ENCODE assay signal across 9 cellular contexts in the genomic region with DNA sequence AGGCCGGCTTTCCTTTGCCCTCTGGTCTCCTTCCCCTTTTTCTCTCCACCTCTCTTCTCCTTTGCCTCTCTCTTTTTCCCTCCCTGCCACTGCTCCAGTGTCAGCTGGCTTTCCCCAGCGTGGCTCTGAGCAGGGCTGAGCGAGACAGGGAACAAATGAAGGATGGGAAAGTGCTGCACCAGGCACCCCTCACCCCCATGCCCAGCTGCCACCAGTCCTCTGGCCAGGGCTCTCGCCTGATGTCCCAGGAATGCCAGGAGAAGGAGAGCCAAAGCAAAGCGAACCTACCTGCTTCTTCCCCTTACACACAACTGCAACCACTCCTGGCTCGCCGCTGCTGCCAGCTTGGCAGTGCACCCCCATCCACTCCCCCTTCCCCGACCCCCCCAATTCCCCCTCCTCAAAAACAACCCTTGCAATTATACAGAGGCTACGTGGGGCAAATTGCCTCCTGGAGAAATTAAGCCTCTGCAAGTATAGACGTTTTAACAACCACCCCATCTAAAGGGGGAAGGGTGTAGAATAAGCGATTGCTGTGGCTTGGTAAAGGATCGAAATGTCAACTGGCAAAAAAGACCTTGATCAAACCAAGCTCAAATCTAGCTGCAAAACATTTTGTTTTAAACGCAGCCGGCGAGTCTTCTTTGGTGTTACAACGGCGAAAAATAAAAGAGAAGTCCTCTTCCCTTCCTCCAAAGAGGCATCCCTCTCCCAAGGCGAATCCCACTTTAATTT. TPM values are rescaled to one million over a fixed set of nuclear protein-coding genes. Genes with fewer than 3 reads are reported as not detected.
DNase-seq lines count a peak whose midpoint lies in the region; ATAC-seq and TF ChIP-seq lines count a peak whose summit lies in the region.
"Had no signal": no experiment of that assay in that cellular context is flagged by ENCODE, and none has a peak within 500 bp of the region (broad histone marks: within the 10 kb centered on the region; RNA-seq: fewer than 3 reads in every experiment).

No MANE protein-coding gene starts in this region.

- ATAC-seq in naive thymus-derived CD8-positive, alpha-beta T cell, result no peak
- no peak for ATAC-seq in GM21381 (IDR thresholded peaks at IDR 0.05; ENCODE audit: unreplicated experiment)

- peaks cover 0 to 61% (median 12%) of the 10 kb centered on the region in 3 donors for H3K36me3 Mint-ChIP-seq in CD8-positive, alpha-beta memory T cell
- H3K36me3 Mint-ChIP-seq in brain (no peaks in the 10 kb centered on the region), chondrocyte (ENCODE audit: low read depth) (no peaks in the 10 kb centered on the region)
- H3K36me3 Mint-ChIP-seq in naive thymus-derived CD8-positive, alpha-beta T cell, result peaks cover 26 to 58% (median 47%) of the 10 kb centered on the region in 3 donors

- H3K4me3 Mint-ChIP-seq in CD8-positive, alpha-beta memory T cell, result peak overlapping the region; percentile 77 to 100 (median 99)
- H3K4me3 Mint-ChIP-seq in brain, result peak overlapping the region; percentile 85 to 96 (median 95)
- peak overlapping the region; percentile 88 to 100 (median 98) for H3K4me3 Mint-ChIP-seq in naive thymus-derived CD8-positive, alpha-beta T cell
- H3K4me3 Mint-ChIP-seq in chondrocyte (ENCODE audit: unreplicated experiment), result no peak overlapping the region

- H3K4me1 Mint-ChIP-seq in CD8-positive, alpha-beta memory T cell, result peaks cover 47 to 58% (median 55%) of the 10 kb centered on the region in 3 donors
- H3K4me1 Mint-ChIP-seq in brain (peaks cover 68% of the 10 kb centered on the region), chondrocyte (ENCODE audit: low read depth) (peaks cover 35% of the 10 kb centered on the region)
- H3K4me1 Mint-ChIP-seq in naive thymus-derived CD8-positive, alpha-beta T cell, result peaks cover 29 to 60% (median 39%) of the 10 kb centered on the region in 4 donors

- H3K27ac ChIP-seq in CD8-positive, alpha-beta memory T cell (ENCODE audit: low read depth, low read length), result peak overlapping the region; percentile 76

- no peaks in the 10 kb centered on the region for H3K27me3 ChIP-seq in CD8-positive, alpha-beta memory T cell (ENCODE audit: insufficient read depth, low read length, poor library complexity, severe bottlenecking)

- H3K4me1 ChIP-seq in CD8-positive, alpha-beta memory T cell (ENCODE audit: insufficient read depth, low read length), result peaks cover 31% of the 10 kb centered on the region

- peaks cover 5% of the 10 kb centered on the region for H3K36me3 ChIP-seq in CD8-positive, alpha-beta memory T cell (ENCODE audit: insufficient read depth, low read length)

- TF ChIP-seq CTCF in brain (conservative IDR thresholded peaks at IDR 0.05) (no peak), chondrocyte (IDR thresholded peaks at IDR 0.05) (no peak)

- peak overlapping the region; percentile 88 to 100 (median 100) for H3K27ac Mint-ChIP-seq in CD8-positive, alpha-beta memory T cell
- H3K27ac Mint-ChIP-seq in brain, result peak overlapping the region; percentile 10 to 97 (median 90)
- H3K27ac Mint-ChIP-seq in naive thymus-derived CD8-positive, alpha-beta T cell, result peak overlapping the region; percentile 99 to 100 (median 100)
- no peak overlapping the region for H3K27ac Mint-ChIP-seq in chondrocyte (ENCODE audit: unreplicated experiment)

- POLR2A ChIA-PET in CD8-positive, alpha-beta memory T cell (lab: Charles Lee), result interaction anchor here (0.6 to 7.6 kb wide), 17 partner anchors 8 to 1688 kb away, joined by 3 to 63 read pairs (median 5); no protein-coding TSS in a partner anchor
- POLR2A ChIA-PET in naive thymus-derived CD8-positive, alpha-beta T cell (lab: Charles Lee), result interaction anchor here (0.5 to 17.4 kb wide), 37 partner anchors 9 to 1666 kb away, joined by 3 to 1316 read pairs (median 7); no protein-coding TSS in a partner anchor

- peak in 3 of 5 donors; percentile 5 to 51 (median 43) for DNase-seq in CD8-positive, alpha-beta memory T cell
- DNase-seq in NCI-H1092 treated with DMSO at 0.1 percent for 48 hours (lab: John Stamatoyannopoulos, UW) (peak; percentile 63), AG08395 (ENCODE audit: low spot score) (no peak), CD1c-positive myeloid dendritic cell (ENCODE audit: extremely low spot score) (no peak), chondrocyte (ENCODE audit: low spot score) (no peak)
- peak in 4 of 10 donors; percentile 12 to 46 (median 36) for DNase-seq in naive thymus-derived CD8-positive, alpha-beta T cell
- DNase-seq: GF-D8 had no signal

- H3K4me3 ChIP-seq in CD8-positive, alpha-beta memory T cell (ENCODE audit: low read length), result peak overlapping the region; percentile 86

- H3K27me3 Mint-ChIP-seq in CD8-positive, alpha-beta memory T cell, result peaks cover 0 to 9% of the 10 kb centered on the region in 2 donors
- peaks cover 54% of the 10 kb centered on the region for H3K27me3 Mint-ChIP-seq in brain
- peaks cover 0 to 9% (median 0%) of the 10 kb centered on the region in 5 donors for H3K27me3 Mint-ChIP-seq in naive thymus-derived CD8-positive, alpha-beta T cell
- peaks cover 62% of the 10 kb centered on the region for H3K27me3 Mint-ChIP-seq in chondrocyte (ENCODE audit: low read depth)

- H3K9me3 ChIP-seq in CD8-positive, alpha-beta memory T cell (ENCODE audit: low read length), result no peaks in the 10 kb centered on the region

- CTCF ChIA-PET in CD8-positive, alpha-beta memory T cell (lab: Charles Lee), result interaction anchor here (0.9 to 16.8 kb wide), 10 partner anchors 9 to 1291 kb away, joined by 3 to 532 read pairs (median 12); no protein-coding TSS in a partner anchor

- H3K9me3 Mint-ChIP-seq in CD8-positive, alpha-beta memory T cell, result peaks cover 0 to 8% (median 3%) of the 10 kb centered on the region in 5 donors
- no peaks in the 10 kb centered on the region for H3K9me3 Mint-ChIP-seq in brain
- H3K9me3 Mint-ChIP-seq in naive thymus-derived CD8-positive, alpha-beta T cell, result peaks cover 0 to 7% (median 0%) of the 10 kb centered on the region in 9 donors
- no peaks in the 10 kb centered on the region for H3K9me3 Mint-ChIP-seq in chondrocyte (ENCODE audit: low read depth)

RNA-seq across cellular contexts. Expression of a gene that starts 3.1 kb away (rescaled TPM):
- 10 to 100 TPM; 42.0 to 42.5 TPM for total RNA-seq in CD8-positive, alpha-beta memory T cell
- 9.7 TPM for polyA plus RNA-seq in CD8-positive, alpha-beta memory T cell
- 1.6 TPM for polyA plus RNA-seq in brain (ENCODE audit: insufficient read depth, low read depth, low replicate concordance)
- total RNA-seq in naive thymus-derived CD8-positive, alpha-beta T cell, result 100 to 1,000 TPM; 206 to 209 TPM
- polyA plus RNA-seq in naive thymus-derived CD8-positive, alpha-beta T cell, result 10 to 100 TPM in 1 of 3 donors, 1 to 10 TPM in 2; 8.2 to 12.1 (median 9.5) TPM
- total RNA-seq in chondrocyte, result 0.10 to 0.23 TPM (median 0.17 TPM) in 3 replicates

Comparison
In these comparisons a context has a peak if more than half of its experiments do, and no peak if none do; other contexts are left out.
1. DNase-seq: peak in CD8-positive, alpha-beta memory T cell (3 of 5) and NCI-H1092 treated with DMSO at 0.1 percent for 48 hours (single experiment); none in AG08395 (single experiment), CD1c-positive myeloid dendritic cell (single experiment) and chondrocyte (single experiment).
2. RNA of a gene that starts 3.1 kb away (total RNA-seq): 206 to 209 TPM in naive thymus-derived CD8-positive, alpha-beta T cell and 42.0 to 42.5 TPM in CD8-positive, alpha-beta memory T cell; 0.10 to 0.23 TPM in chondrocyte; every median in the first group is over 10 times any median in the second.